In genomic region chr2:27125104-27125503, GRCh38 we compare ENCODE assay signal across 17 cellular contexts. TPM values are rescaled to one million over a fixed set of nuclear protein-coding genes. Genes with fewer than 3 reads are reported as not detected.
DNase-seq lines count a peak whose midpoint lies in the region; ATAC-seq and TF ChIP-seq lines count a peak whose summit lies in the region.
"Had no signal": no experiment of that assay in that cellular context is flagged by ENCODE, and none has a peak within 500 bp of the region (broad histone marks: within the 10 kb centered on the region; RNA-seq: fewer than 3 reads in every experiment).

No MANE protein-coding gene starts in this region.

- intact Hi-C loops in natural killer cell (cut with micrococcal nuclease), result no loop called here
- intact Hi-C loops in psoas muscle (cut with DNase I), result no loop called here

- H3K9me3 ChIP-seq in CD4-positive, CD25-positive, alpha-beta regulatory T cell (ENCODE audit: control insufficient read depth in 2 of 2, low read length in 2 of 2), result no peaks in the 10 kb centered on the region
- no peaks in the 10 kb centered on the region for H3K9me3 ChIP-seq in SK-N-MC (ENCODE audit: low read depth, low read length)
- no peaks in the 10 kb centered on the region for H3K9me3 ChIP-seq in psoas muscle

- peak overlapping the region in 1 of 3 donors; percentile 71 for H3K27ac Mint-ChIP-seq in CD4-positive, CD25-positive, alpha-beta regulatory T cell
- no peak overlapping the region for H3K27ac Mint-ChIP-seq in natural killer cell
- H3K27ac Mint-ChIP-seq: GM23338 had no signal

- no peak overlapping the region for H3K27ac ChIP-seq in CD4-positive, CD25-positive, alpha-beta regulatory T cell (ENCODE audit: insufficient read depth, low read length, poor library complexity, severe bottlenecking)
- H3K27ac ChIP-seq in SK-N-MC (peak overlapping the region; percentile 88), psoas muscle (peak overlapping the region; percentile 80)
- H3K27ac ChIP-seq: HL-60 had no signal

- H3K4me1 ChIP-seq in CD4-positive, CD25-positive, alpha-beta regulatory T cell (ENCODE audit: control insufficient read depth, insufficient read depth, low read length, poor library complexity, severe bottlenecking), result peaks cover 16% of the 10 kb centered on the region
- peaks cover 12% of the 10 kb centered on the region for H3K4me1 ChIP-seq in psoas muscle

- peaks cover 6% of the 10 kb centered on the region for H3K36me3 ChIP-seq in CD4-positive, CD25-positive, alpha-beta regulatory T cell (ENCODE audit: control insufficient read depth, insufficient read depth, low read length)
- H3K36me3 ChIP-seq in SK-N-MC (ENCODE audit: insufficient read depth, low read length) (peaks cover 4% of the 10 kb centered on the region; the same call in 1 of the 2 replicates), psoas muscle (ENCODE audit: insufficient read depth in 1 of 2, low read depth in 1 of 2) (peaks cover 0 to 7% of the 10 kb centered on the region in 2 donors)

- H3K4me3 Mint-ChIP-seq in CD4-positive, CD25-positive, alpha-beta regulatory T cell, result peak overlapping the region in 3 of 4 donors; percentile 6 to 64 (median 50)
- H3K4me3 Mint-ChIP-seq in natural killer cell, result peak overlapping the region; percentile 58
- H3K4me3 Mint-ChIP-seq: CD14-positive monocyte, GM23338 had no signal

- peaks cover 2% of the 10 kb centered on the region for H3K27me3 ChIP-seq in CD4-positive, CD25-positive, alpha-beta regulatory T cell (ENCODE audit: control insufficient read depth, insufficient read depth, low read length)
- H3K27me3 ChIP-seq in psoas muscle (ENCODE audit: insufficient read depth in 3 of 3, low read length in 2 of 3), result no peaks in the 10 kb centered on the region

- no peak overlapping the region for H3K4me3 ChIP-seq in CD4-positive, CD25-positive, alpha-beta regulatory T cell (ENCODE audit: low read depth, low read length)
- H3K4me3 ChIP-seq in SK-N-MC (0 out of 2 replicates have a peak overlapping the region, but pooled peaks have one; percentile 21), psoas muscle (no peak overlapping the region)
- H3K4me3 ChIP-seq: GM23338 had no signal

- DNase-seq in CD4-positive, CD25-positive, alpha-beta regulatory T cell, result no peak
- DNase-seq in SK-N-MC (ENCODE audit: low read depth, low spot score), result peak; percentile 10
- DNase-seq in natural killer cell, result no peak
- no peak for DNase-seq in psoas muscle
- no peak for DNase-seq in NCI-H2227 treated with DMSO at 0.1 percent for 48 hours (lab: John Stamatoyannopoulos, UW)
- DNase-seq: DMS153, DMS79 treated with DMSO at 0.1 percent for 48 hours, EL, H7 had no signal

- H3K27me3 Mint-ChIP-seq in CD4-positive, CD25-positive, alpha-beta regulatory T cell, result peaks cover 8% of the 10 kb centered on the region
- peaks cover 2 to 3% of the 10 kb centered on the region in 2 donors for H3K27me3 Mint-ChIP-seq in natural killer cell (ENCODE audit: low read depth in 2 of 2)

- peaks cover 12% of the 10 kb centered on the region for H3K36me3 Mint-ChIP-seq in CD4-positive, CD25-positive, alpha-beta regulatory T cell
- no peaks in the 10 kb centered on the region for H3K36me3 Mint-ChIP-seq in natural killer cell

- 77 to 89% (median 78%) methylated on average over 3 of the region's 3 CpGs for WGBS in psoas muscle, 3 donors

- TF ChIP-seq CTCF in natural killer cell (IDR thresholded peaks at IDR 0.05) (no peak), psoas muscle (IDR thresholded peaks at IDR 0.05) (no peak)

- peaks cover 0 to under 1% (median 0%) of the 10 kb centered on the region in 7 donors for H3K9me3 Mint-ChIP-seq in CD4-positive, CD25-positive, alpha-beta regulatory T cell
- H3K9me3 Mint-ChIP-seq in natural killer cell, result no peaks in the 10 kb centered on the region
- H3K9me3 Mint-ChIP-seq: GM23338 had no signal

- no peak overlapping the region for H3K9ac ChIP-seq in SK-N-MC (ENCODE audit: insufficient read length)

- no peak for ATAC-seq in CD4-positive, CD25-positive, alpha-beta regulatory T cell (ENCODE audit: low read depth in 2 of 2)
- ATAC-seq in natural killer cell, result no peak
- ATAC-seq in psoas muscle, result no peak
- no peak for ATAC-seq in GM21367 (IDR thresholded peaks at IDR 0.05; ENCODE audit: unreplicated experiment)
- ATAC-seq in HG03196 (IDR thresholded peaks at IDR 0.05; ENCODE audit: unreplicated experiment), result no peak
- no peak for ATAC-seq in HG03521 (IDR thresholded peaks at IDR 0.05; ENCODE audit: unreplicated experiment)
- ATAC-seq: GM23338 had no signal

- H3K4me1 Mint-ChIP-seq in CD4-positive, CD25-positive, alpha-beta regulatory T cell, result peaks cover 5 to 28% (median 7%) of the 10 kb centered on the region in 4 donors
- peaks cover 9 to 22% of the 10 kb centered on the region in 2 donors for H3K4me1 Mint-ChIP-seq in natural killer cell

RNA-seq across cellular contexts. Expression of gene ABHD1, which starts 1.5 kb away (rescaled TPM):
- total RNA-seq in CD4-positive, CD25-positive, alpha-beta regulatory T cell, result 0.89 TPM
- polyA plus RNA-seq in CD4-positive, CD25-positive, alpha-beta regulatory T cell, result 1 to 10 TPM in 2 of 4 donors, under 1 TPM in 2; 0.21 to 1.7 (median 0.98) TPM
- total RNA-seq in natural killer cell (1 to 10 TPM in 2 of 3 donors, under 1 TPM in 1; 0.88 to 2.4 (median 1.2) TPM), psoas muscle (1 to 10 TPM; 1.4 to 4.5 (median 3.7) TPM)
- 1 to 10 TPM; 1.9 to 4.1 (median 3.9) TPM for polyA plus RNA-seq in psoas muscle
- total RNA-seq: H7 had no signal
- polyA plus RNA-seq: BJ had no signal

RNA-seq across cellular contexts. Expression of gene CGREF1, which starts 6.2 kb away (rescaled TPM):
- not detected for total RNA-seq in CD4-positive, CD25-positive, alpha-beta regulatory T cell
- under 1 TPM in 1 of 4 donors, not detected in 3; 0.20 TPM for polyA plus RNA-seq in CD4-positive, CD25-positive, alpha-beta regulatory T cell
- not detected for total RNA-seq in natural killer cell
- 10 to 100 TPM in 1 of 4 donors, 1 to 10 TPM in 3; 4.1 to 15.8 (median 6.1) TPM for total RNA-seq in psoas muscle
- 1 to 10 TPM; 2.8 to 7.9 (median 6.6) TPM for polyA plus RNA-seq in psoas muscle
- polyA plus RNA-seq: CD14-positive monocyte had no signal

RNA-seq across cellular contexts. Expression of gene PREB, which starts 9.3 kb away (rescaled TPM):
- 22.3 TPM for total RNA-seq in CD4-positive, CD25-positive, alpha-beta regulatory T cell
- 10 to 100 TPM; 60.3 to 90.7 (median 71.1) TPM for polyA plus RNA-seq in CD4-positive, CD25-positive, alpha-beta regulatory T cell
- total RNA-seq in natural killer cell (10 to 100 TPM; 24.6 to 41.5 (median 31.2) TPM), psoas muscle (100 to 1,000 TPM in 2 of 4 donors, 10 to 100 TPM in 2; 57.4 to 206 (median 111) TPM)
- 100 to 1,000 TPM in 2 of 3 donors, 10 to 100 TPM in 1; 96.1 to 138 (median 125) TPM for polyA plus RNA-seq in psoas muscle

RNA-seq across cellular contexts. Expression of gene PRR30, which starts 14.1 kb away (rescaled TPM):
- total RNA-seq in CD4-positive, CD25-positive, alpha-beta regulatory T cell, result not detected
- not detected for polyA plus RNA-seq in CD4-positive, CD25-positive, alpha-beta regulatory T cell
- not detected for total RNA-seq in natural killer cell
- total RNA-seq in psoas muscle, result not detected
- not detected for polyA plus RNA-seq in psoas muscle
- total RNA-seq: GM23338, H7 had no signal
- polyA plus RNA-seq: AG04450, BJ, CD14-positive monocyte, GM23338 had no signal

RNA-seq across cellular contexts. Expression of gene TCF23, which starts 23.7 kb away (rescaled TPM):
- not detected for total RNA-seq in CD4-positive, CD25-positive, alpha-beta regulatory T cell
- polyA plus RNA-seq in CD4-positive, CD25-positive, alpha-beta regulatory T cell, result not detected
- total RNA-seq in natural killer cell (not detected), psoas muscle (under 1 TPM in 2 of 4 donors, not detected in 2; 0.20 to 0.63 TPM)
- under 1 TPM in 2 of 3 donors, not detected in 1; 0.05 to 0.06 TPM for polyA plus RNA-seq in psoas muscle
- total RNA-seq: H7 had no signal
- polyA plus RNA-seq: AG04450, BJ, CD14-positive monocyte had no signal
